11 cellular contexts compared by ENCODE assay signal in the genomic region with DNA sequence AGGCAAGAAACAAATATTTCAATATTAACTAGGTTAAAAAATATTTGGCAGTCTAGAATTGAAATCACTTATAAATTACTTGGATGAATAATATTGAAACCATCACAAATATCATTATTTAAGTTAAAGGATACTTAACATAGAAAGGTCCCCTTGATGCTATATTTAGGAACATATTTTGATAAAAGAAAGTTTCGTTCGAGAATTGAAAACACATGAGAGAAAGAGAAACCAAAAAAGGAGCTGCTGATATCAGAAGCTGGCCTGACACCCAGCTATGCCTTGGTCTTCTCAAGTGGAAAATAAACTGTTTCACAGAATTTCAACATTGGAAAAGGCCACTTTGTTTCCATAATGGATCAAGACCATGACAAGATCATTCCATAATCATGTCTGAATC.
DNase-seq lines count a peak whose midpoint lies in the region; ATAC-seq and TF ChIP-seq lines count a peak whose summit lies in the region.
"Had no signal": no experiment of that assay in that cellular context is flagged by ENCODE, and none has a peak within 500 bp of the region (broad histone marks: within the 10 kb centered on the region; RNA-seq: fewer than 3 reads in every experiment).

No MANE protein-coding gene starts in this region.

- no peak overlapping the region for H3K9ac ChIP-seq in DND-41 (ENCODE audit: low read depth, low read length)
- no peak overlapping the region for H3K9ac ChIP-seq in mammary epithelial cell (ENCODE audit: insufficient read depth, low read length)

- intact Hi-C loops in posterior cingulate gyrus (cut with DNase I) (no loop called here), mammary epithelial cell (cut with micrococcal nuclease) (no loop called here), Right ventricle myocardium inferior (cut with DNase I) (no loop called here)

- CTCF ChIA-PET in mammary epithelial cell (lab: Charles Lee; ENCODE audit: low non-redundant PET), result no interaction called here

- H3K4me2 ChIP-seq in DND-41 (ENCODE audit: insufficient read depth, low read length), result peak overlapping the region; percentile 36; the same call in 1 of the 2 replicates
- no peak overlapping the region for H3K4me2 ChIP-seq in mammary epithelial cell (ENCODE audit: insufficient read depth, low read depth, low read length)

- H3K9me3 ChIP-seq in DND-41 (ENCODE audit: insufficient read depth, low read length, severe bottlenecking), result no peaks in the 10 kb centered on the region
- no peaks in the 10 kb centered on the region for H3K9me3 ChIP-seq in mammary epithelial cell (replicated peaks; ENCODE audit: insufficient read depth, low read length)

- H4K20me1 ChIP-seq in DND-41 (ENCODE audit: insufficient read depth, low read length), result no peaks in the 10 kb centered on the region
- no peaks in the 10 kb centered on the region for H4K20me1 ChIP-seq in mammary epithelial cell (ENCODE audit: insufficient read depth, low read length)

- H3K36me3 ChIP-seq in DND-41 (ENCODE audit: insufficient read depth, low read length), result no peaks in the 10 kb centered on the region
- no peaks in the 10 kb centered on the region for H3K36me3 ChIP-seq in mammary epithelial cell (ENCODE audit: insufficient read depth, low read length)

- H3K4me1 ChIP-seq in DND-41 (ENCODE audit: insufficient read depth, low read length) (peaks cover 13% of the 10 kb centered on the region), mammary epithelial cell (ENCODE audit: insufficient read depth, low read length) (no peaks in the 10 kb centered on the region)

- no peak overlapping the region for H3K27ac ChIP-seq in DND-41 (ENCODE audit: low read length)
- H3K27ac ChIP-seq in mammary epithelial cell (ENCODE audit: insufficient read depth, low read depth, low read length), result no peak overlapping the region

- dilution Hi-C loops in mammary epithelial cell (cut with HindIII; ENCODE audit: low sequenced_read_pairs), result no loop called here

- H3K27me3 ChIP-seq in DND-41 (ENCODE audit: insufficient read depth, low read length, poor library complexity) (no peaks in the 10 kb centered on the region), mammary epithelial cell (ENCODE audit: insufficient read depth, low read length) (no peaks in the 10 kb centered on the region)

- in situ Hi-C loops in mammary epithelial cell (cut with MboI; ENCODE audit: low sequenced_read_pairs in 2 of 2), result no loop called here

- no peak for TF ChIP-seq CTCF in DND-41 (IDR thresholded peaks at IDR 0.05; ENCODE audit: borderline replicate concordance, extremely low read depth, low read length, poor library complexity, severe bottlenecking)
- TF ChIP-seq CTCF in mammary epithelial cell (conservative IDR thresholded peaks at IDR 0.05 in 1 of 2, IDR thresholded peaks at IDR 0.05 in 1 of 2; ENCODE audit: extremely low read depth in 1 of 2, insufficient read depth in 1 of 2, low read depth in 1 of 2, low read length in 2 of 2), result no peak

- H3K4me3 ChIP-seq in DND-41 (ENCODE audit: low read depth in 1 of 2, low read length in 2 of 2) (no peak overlapping the region), mammary epithelial cell (replicated peaks in 1 of 3; ENCODE audit: insufficient read depth in 1 of 3, low read depth in 2 of 3, low read length in 3 of 3) (no peak overlapping the region)

- no peak for ATAC-seq in DND-41 (ENCODE audit: insufficient read depth, low read depth)
- peak; percentile 52 for ATAC-seq in GM19397 (IDR thresholded peaks at IDR 0.05; ENCODE audit: unreplicated experiment)
- ATAC-seq in HG03039 (IDR thresholded peaks at IDR 0.05; ENCODE audit: unreplicated experiment), result peak; percentile 48
- ATAC-seq in Right ventricle myocardium inferior, result no peak
- ATAC-seq: Panc1 had no signal

- peak overlapping the region; percentile 62; the same call in 1 of the 2 replicates for H2AFZ ChIP-seq in DND-41 (ENCODE audit: low read depth, low read length)
- H2AFZ ChIP-seq in mammary epithelial cell (ENCODE audit: low read depth, low read length), result no peak overlapping the region

- WGBS in mammary epithelial cell (ENCODE audit: low coverage, missing lambda C conversion rate), result 39% methylated on average over 2 of the region's 2 CpGs

- H3K79me2 ChIP-seq in DND-41 (ENCODE audit: insufficient read depth, low read length), result no peaks in the 10 kb centered on the region
- no peaks in the 10 kb centered on the region for H3K79me2 ChIP-seq in mammary epithelial cell (ENCODE audit: insufficient read depth, low read length)

- BruUV-seq in mammary epithelial cell (replicated peaks; lab: Mats Ljungman, UMichigan), result no TSS peak

- no peak for DNase-seq in DND-41
- peak; percentile 64 for DNase-seq in OCI-M1 (lab: John Stamatoyannopoulos, UW)
- no peak for DNase-seq in posterior cingulate gyrus
- DNase-seq in mammary epithelial cell, result no peak
- no peak for DNase-seq in NCI-H446 (lab: John Stamatoyannopoulos, UW)
- DNase-seq in Right ventricle myocardium inferior (ENCODE audit: missing footprints), result no peak
- DNase-seq: effector memory CD4-positive, alpha-beta T cell; EL had no signal

Comparison
In these comparisons a context has a peak if more than half of its experiments do, and no peak if none do; other contexts are left out.
1. ATAC-seq: peak in GM19397 (single experiment) and HG03039 (single experiment); none in DND-41 (single experiment) and Right ventricle myocardium inferior (single experiment).